ENCODE assay signal across 29 cellular contexts in the genomic region with DNA sequence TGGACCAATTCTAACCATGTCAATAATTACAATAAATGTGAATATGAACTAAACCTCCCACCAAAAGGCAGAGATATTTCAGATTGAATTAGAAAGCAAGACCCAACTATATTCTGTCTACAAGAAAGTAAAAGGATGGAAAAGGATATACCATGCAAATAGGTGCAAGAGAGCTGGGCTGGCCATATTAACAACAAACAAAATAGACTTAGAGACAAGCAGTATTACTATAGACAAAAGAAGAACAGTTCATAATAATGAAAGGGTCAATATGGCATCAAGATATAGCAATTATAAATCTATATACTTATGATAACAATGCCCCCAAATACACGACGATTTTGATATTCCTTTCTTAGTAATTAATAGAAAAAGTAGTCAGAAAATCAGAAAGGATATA.
"Had no signal": no experiment of that assay in that cellular context is flagged by ENCODE, and none has a peak within 500 bp of the region (broad histone marks: within the 10 kb centered on the region; RNA-seq: fewer than 3 reads in every experiment).

No MANE protein-coding gene starts in this region.

- FAIRE-seq: urothelium cell line had no signal

- H3K9me3 Mint-ChIP-seq: stimulated activated naive CD8-positive, alpha-beta T cell treated with anti-CD3 and anti-CD28 coated beads, Interleukin-15, Interleukin-2, amounts not matched to agents 100 ng/mL and 50 ng/mL, for 24 hours; type B pancreatic cell had no signal

- H3K36me3 ChIP-seq: stomach, suprapubic skin, thoracic aorta, thyroid gland, tibial artery, tibial nerve, transverse colon, upper lobe of left lung, upper lobe of right lung, uterus, vagina had no signal

- H3K27ac ChIP-seq: stomach, suprapubic skin, testis, thoracic aorta, thyroid gland, tibial artery, tibial nerve, transverse colon, upper lobe of left lung, upper lobe of right lung, uterus, vagina had no signal

- H3K36me3 Mint-ChIP-seq: stimulated activated effector memory CD8-positive, alpha-beta T cell treated with anti-CD3 and anti-CD28 coated beads, Interleukin-12 subunit alpha, Interleukin-12 subunit beta, amount 100 ng/mL, for 72 hours; stimulated activated memory B cell treated with anti-CD40 and anti-IgM and Interleukin-4, amounts not matched to agents 10 μg/mL and 1 μg/mL and 100 μg/mL, for 72 hours; stimulated activated naive B cell treated with anti-CD40 and anti-IgM and Interleukin-4, amounts not matched to agents 10 μg/mL and 1 μg/mL and 100 μg/mL, for 72 hours; type B pancreatic cell had no signal

- H3K4me1 ChIP-seq: stomach, testis, thyroid gland, tibial artery, tibial nerve, upper lobe of left lung, upper lobe of right lung, uterus had no signal

- H3K4me3 ChIP-seq: stomach, suprapubic skin, testis, thoracic aorta, thyroid gland, tibial artery, tibial nerve, transverse colon, upper lobe of left lung, upper lobe of right lung, uterus, vagina had no signal

- H3K9me3 ChIP-seq: stomach, suprapubic skin, testis, thoracic aorta, thyroid gland, tibial artery, transverse colon, upper lobe of left lung, upper lobe of right lung, uterus, vagina had no signal

- H3K27ac Mint-ChIP-seq: stimulated activated effector memory CD8-positive, alpha-beta T cell treated with anti-CD3 and anti-CD28 coated beads, Interleukin-12 subunit alpha, Interleukin-12 subunit beta, amount 100 ng/mL, for 72 hours; stimulated activated memory B cell treated with anti-CD40 and anti-IgM and Interleukin-4, amounts not matched to agents 10 μg/mL and 1 μg/mL and 100 μg/mL, for 72 hours; stimulated activated naive B cell treated with anti-CD40 and anti-IgM and Interleukin-4, amounts not matched to agents 10 μg/mL and 1 μg/mL and 100 μg/mL, for 72 hours; stimulated activated naive CD8-positive, alpha-beta T cell treated with anti-CD3 and anti-CD28 coated beads, Interleukin-15, amount 100 ng/mL, for 72 hours; stimulated activated naive CD8-positive, alpha-beta T cell treated with anti-CD3 and anti-CD28 coated beads, Interleukin-15, Interleukin-2, amounts not matched to agents 100 ng/mL and 50 ng/mL, for 24 hours; type B pancreatic cell had no signal

- H3K27me3 ChIP-seq: suprapubic skin, testis, thyroid gland, transverse colon, upper lobe of left lung, uterus, vagina had no signal

- ATAC-seq: stimulated activated effector memory CD8-positive, alpha-beta T cell treated with anti-CD3 and anti-CD28 coated beads, Interleukin-12 subunit alpha, Interleukin-12 subunit beta, amount 100 ng/mL, for 72 hours; stimulated activated memory B cell treated with anti-CD40 and anti-IgM and Interleukin-4, amounts not matched to agents 10 μg/mL and 1 μg/mL and 100 μg/mL, for 72 hours; stimulated activated naive B cell treated with anti-CD40 and anti-IgM and Interleukin-4, amounts not matched to agents 10 μg/mL and 1 μg/mL and 100 μg/mL, for 72 hours; stimulated activated naive CD8-positive, alpha-beta T cell treated with anti-CD3 and anti-CD28 coated beads, Interleukin-15, amount 100 ng/mL, for 72 hours; stimulated activated naive CD8-positive, alpha-beta T cell treated with anti-CD3 and anti-CD28 coated beads, Interleukin-15, Interleukin-2, amounts not matched to agents 100 U/mL and 50 U/mL, for 24 hours; upper lobe of right lung had no signal

- DNase-seq: stimulated activated CD4-positive, alpha-beta T cell treated with anti-CD3 and anti-CD28 coated beads, Interleukin-2, amount 100 ng/mL, for 48 hours; stimulated activated CD4-positive, alpha-beta T cell treated with anti-CD3 and anti-CD28 coated beads, Interleukin-4, amount 100 ng/mL, for 1 hour; stimulated activated CD4-positive, alpha-beta T cell treated with anti-CD3 and anti-CD28 coated beads, Interleukin-4, amount 100 ng/mL, for 24 hours; stimulated activated CD4-positive, alpha-beta T cell treated with anti-CD3 and anti-CD28 coated beads, Interleukin-4, amount 100 ng/mL, for 4 hours; stimulated activated CD8-positive, alpha-beta memory T cell treated with anti-CD3 and anti-CD28 coated beads, Interleukin-4, amount 100 ng/mL, for 48 hours; stimulated activated naive B cell treated with anti-CD40 and anti-IgM and Interleukin-4, amounts not matched to agents 10 μg/mL and 1 μg/mL and 100 μg/mL, for 72 hours; stimulated activated naive CD4-positive, alpha-beta T cell; stimulated activated naive CD4-positive, alpha-beta T cell treated with Interleukin-2 at 50 U/mL for 16 hours; stimulated activated naive CD8-positive, alpha-beta T cell treated with anti-CD3 and anti-CD28 coated beads, Interleukin-15, amount 100 ng/mL, for 72 hours; stimulated activated naive CD8-positive, alpha-beta T cell treated with anti-CD3 and anti-CD28 coated beads, Interleukin-15, Interleukin-2, amounts not matched to agents 100 U/mL and 50 U/mL, for 24 hours; stomach; substantia nigra; testis; thyroid gland; tibial artery; transverse colon; trophoblast cell; upper lobe of left lung; upper lobe of right lung; uterus had no signal

- H3K4me3 Mint-ChIP-seq: stimulated activated effector memory CD8-positive, alpha-beta T cell treated with anti-CD3 and anti-CD28 coated beads, Interleukin-12 subunit alpha, Interleukin-12 subunit beta, amount 100 ng/mL, for 72 hours; stimulated activated memory B cell treated with anti-CD40 and anti-IgM and Interleukin-4, amounts not matched to agents 10 μg/mL and 1 μg/mL and 100 μg/mL, for 72 hours; stimulated activated naive B cell treated with anti-CD40 and anti-IgM and Interleukin-4, amounts not matched to agents 10 μg/mL and 1 μg/mL and 100 μg/mL, for 72 hours; stimulated activated naive CD8-positive, alpha-beta T cell treated with anti-CD3 and anti-CD28 coated beads, Interleukin-15, amount 100 ng/mL, for 72 hours; stimulated activated naive CD8-positive, alpha-beta T cell treated with anti-CD3 and anti-CD28 coated beads, Interleukin-15, Interleukin-2, amounts not matched to agents 100 ng/mL and 50 ng/mL, for 24 hours; type B pancreatic cell had no signal

- H3K4me1 Mint-ChIP-seq: stimulated activated memory B cell treated with anti-CD40 and anti-IgM and Interleukin-4, amounts not matched to agents 10 μg/mL and 1 μg/mL and 100 μg/mL, for 72 hours; stimulated activated naive B cell treated with anti-CD40 and anti-IgM and Interleukin-4, amounts not matched to agents 10 μg/mL and 1 μg/mL and 100 μg/mL, for 72 hours; stimulated activated naive CD8-positive, alpha-beta T cell treated with anti-CD3 and anti-CD28 coated beads, Interleukin-15, amount 100 ng/mL, for 72 hours had no signal
